18 cellular contexts compared by ENCODE assay signal in the genomic region with DNA sequence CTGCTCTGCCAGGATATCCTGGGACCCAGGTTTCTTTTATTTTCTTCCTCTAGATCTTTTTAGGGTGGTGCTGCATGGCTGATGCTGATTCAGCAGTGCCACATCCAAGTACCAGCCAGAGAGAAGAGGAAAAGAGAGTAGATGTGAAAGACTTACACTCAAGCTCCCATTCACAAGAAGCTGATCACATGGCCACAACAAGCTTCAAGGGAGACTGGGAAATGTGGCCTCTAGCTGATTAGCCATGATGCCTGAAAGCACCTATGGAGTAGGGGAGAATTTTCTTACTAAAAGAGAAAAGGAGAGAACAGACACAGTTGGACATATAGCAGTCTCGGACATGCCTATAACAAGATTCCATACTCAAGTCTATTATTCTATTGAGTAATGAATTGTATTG. TPM values are rescaled to one million over a fixed set of nuclear protein-coding genes. Genes with fewer than 3 reads are reported as not detected.
"Had no signal": no experiment of that assay in that cellular context is flagged by ENCODE, and none has a peak within 500 bp of the region (broad histone marks: within the 10 kb centered on the region; RNA-seq: fewer than 3 reads in every experiment).

No MANE protein-coding gene starts in this region.

- H3K9me3 ChIP-seq: mucosa of descending colon, suprapubic skin had no signal

- H3K36me3 ChIP-seq: suprapubic skin had no signal

- H3K4me3 Mint-ChIP-seq: endodermal cell; naive thymus-derived CD8-positive, alpha-beta T cell; T-cell; type B pancreatic cell had no signal

- H3K4me3 ChIP-seq: dorsolateral prefrontal cortex, mucosa of descending colon, suprapubic skin had no signal

- H3K9me3 Mint-ChIP-seq: endodermal cell; naive thymus-derived CD8-positive, alpha-beta T cell; T-cell; type B pancreatic cell had no signal

- H3K36me3 Mint-ChIP-seq: naive thymus-derived CD8-positive, alpha-beta T cell; T-cell; type B pancreatic cell had no signal

- ATAC-seq: activated CD4-positive, CD25-positive, alpha-beta regulatory T cell treated with anti-CD3 and anti-CD28 coated beads, Interleukin-2, amount 50 U/mL, for 24 hours; mucosa of descending colon; naive thymus-derived CD8-positive, alpha-beta T cell; stimulated activated naive CD8-positive, alpha-beta T cell treated with anti-CD3 and anti-CD28 coated beads, Interleukin-15, Interleukin-2, amounts not matched to agents 100 U/mL and 50 U/mL, for 24 hours; T-cell had no signal

- H3K27ac Mint-ChIP-seq: endodermal cell; naive thymus-derived CD8-positive, alpha-beta T cell; T-cell; type B pancreatic cell had no signal

- H3K4me1 Mint-ChIP-seq: naive thymus-derived CD8-positive, alpha-beta T cell; T-cell had no signal

- DNase-seq: activated naive CD4-positive, alpha-beta T cell; activated T-cell treated with anti-CD3 and anti-CD28 coated beads for 4 hours; anterior cingulate cortex; dorsolateral prefrontal cortex; endodermal cell; mucosa of descending colon; naive thymus-derived CD8-positive, alpha-beta T cell; stimulated activated CD4-positive, alpha-beta T cell treated with anti-CD3 and anti-CD28 coated beads, Interleukin-4, amount 100 ng/mL, for 4 hours; stimulated activated CD8-positive, alpha-beta memory T cell treated with anti-CD3 and anti-CD28 coated beads, Interleukin-4, amount 100 ng/mL, for 48 hours; stimulated activated naive CD8-positive, alpha-beta T cell treated with anti-CD3 and anti-CD28 coated beads, Interleukin-15, Interleukin-2, amounts not matched to agents 100 U/mL and 50 U/mL, for 24 hours; T-cell; T-helper 9 cell had no signal

- H3K27ac ChIP-seq: dorsolateral prefrontal cortex, suprapubic skin had no signal

- FAIRE-seq: bronchial epithelial cell, islet of Langerhans had no signal

- H3K27me3 ChIP-seq: suprapubic skin had no signal

RNA-seq across cellular contexts. Expression of a gene that starts 34.4 kb away (rescaled TPM):
- total RNA-seq: naive thymus-derived CD8-positive, alpha-beta T cell had no signal

RNA-seq across cellular contexts. Expression of a gene that starts 58.4 kb away (rescaled TPM):
- total RNA-seq: lung microvascular endothelial cell; naive thymus-derived CD8-positive, alpha-beta T cell had no signal
- polyA plus RNA-seq: naive thymus-derived CD8-positive, alpha-beta T cell had no signal
